Comparison of ENCODE assay signal across 8 cellular contexts in the genomic region with DNA sequence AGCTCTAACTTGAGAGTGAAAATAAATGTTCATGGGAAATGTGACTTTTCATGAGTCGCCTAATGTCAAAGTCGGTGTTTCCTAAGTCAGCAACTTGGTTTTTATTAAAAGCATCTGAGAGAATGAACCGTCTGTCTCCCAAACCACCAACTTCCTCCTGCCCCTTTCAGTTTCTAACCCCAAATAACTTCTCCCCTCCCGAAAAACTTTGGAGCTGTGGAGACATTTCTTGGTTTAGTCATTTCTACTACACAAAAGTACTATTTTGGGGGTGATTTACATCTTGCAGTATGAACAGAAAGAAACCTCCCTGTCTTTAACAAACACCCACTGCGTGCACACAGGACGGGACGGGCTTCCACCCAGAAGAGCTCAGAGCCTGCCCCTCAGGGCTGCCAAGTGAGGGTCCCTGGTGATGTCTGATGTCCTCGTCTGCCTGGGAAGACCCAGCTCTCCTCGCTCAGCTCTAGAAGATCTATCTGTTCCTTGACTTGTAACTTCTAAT.
DNase-seq lines count a peak whose midpoint lies in the region; ATAC-seq and TF ChIP-seq lines count a peak whose summit lies in the region.

No MANE protein-coding gene starts in this region.

- no peaks in the 10 kb centered on the region for H3K9me3 Mint-ChIP-seq in natural killer cell treated with Interleukin-12 subunit alpha and Interleukin-12 subunit beta and Interleukin-15 and Interleukin-18, amount 100 ng/mL, for 72 hours

- no peaks in the 10 kb centered on the region for H3K9me3 ChIP-seq in adrenal gland (replicated peaks in 1 of 3)

- no peak for TF ChIP-seq POLR2A in adrenal gland (IDR thresholded peaks at IDR 0.05)

- 62 to 69% (median 64%) methylated on average over 9 of the region's 9 CpGs for WGBS in adrenal gland, 4 donors

- intact Hi-C loops in adrenal gland (cut with DNase I) = no loop called here

- peaks cover 6% of the 10 kb centered on the region for H3K36me3 Mint-ChIP-seq in natural killer cell treated with Interleukin-12 subunit alpha and Interleukin-12 subunit beta and Interleukin-15 and Interleukin-18, amount 100 ng/mL, for 72 hours

- H3K4me3 Mint-ChIP-seq in natural killer cell treated with Interleukin-12 subunit alpha and Interleukin-12 subunit beta and Interleukin-15 and Interleukin-18, amount 100 ng/mL, for 72 hours = peak overlapping the region; percentile 85

- no peaks in the 10 kb centered on the region for H3K27me3 Mint-ChIP-seq in natural killer cell treated with Interleukin-12 subunit alpha and Interleukin-12 subunit beta and Interleukin-15 and Interleukin-18, amount 100 ng/mL, for 72 hours

- no peaks in the 10 kb centered on the region for H3K27me3 ChIP-seq in adrenal gland

- H3K27ac ChIP-seq in adrenal gland = peak overlapping the region in 4 of 5 donors; percentile 54 to 98 (median 82)

- DNase-seq in M059J (ENCODE audit: low read depth) (peak; percentile 68), adrenal gland (peak in 1 of 7 donors; percentile 11), NCI-H69 (lab: John Stamatoyannopoulos, UW) (no peak), SK-N-DZ (ENCODE audit: low spot score) (no peak), cerebellar cortex (ENCODE audit: low spot score) (no peak)
- no peak for DNase-seq in natural killer cell treated with Interleukin-12 subunit alpha and Interleukin-12 subunit beta and Interleukin-15 and Interleukin-18, amount 100 ng/mL, for 72 hours (ENCODE audit: low spot score)

- H3K27ac Mint-ChIP-seq in natural killer cell treated with Interleukin-12 subunit alpha and Interleukin-12 subunit beta and Interleukin-15 and Interleukin-18, amount 100 ng/mL, for 72 hours = peak overlapping the region; percentile 91 to 96

- H3K36me3 ChIP-seq in adrenal gland (replicated peaks in 1 of 2) = no peaks in the 10 kb centered on the region

- no peak for TF ChIP-seq CTCF in adrenal gland (IDR thresholded peaks at IDR 0.05)

- peaks cover 34 to 62% of the 10 kb centered on the region in 2 donors for H3K4me1 ChIP-seq in adrenal gland (replicated peaks in 1 of 2)

- ATAC-seq in GM18498 (IDR thresholded peaks at IDR 0.05; ENCODE audit: unreplicated experiment) (peak; percentile 64), GM21723 (IDR thresholded peaks at IDR 0.05; ENCODE audit: unreplicated experiment) (peak; percentile 60)
- ATAC-seq in natural killer cell treated with Interleukin-12 subunit alpha and Interleukin-12 subunit beta and Interleukin-15 and Interleukin-18, amount 100 ng/mL, for 72 hours = no peak

- no peak overlapping the region for H3K4me3 ChIP-seq in adrenal gland

- H3K4me1 Mint-ChIP-seq in natural killer cell treated with Interleukin-12 subunit alpha and Interleukin-12 subunit beta and Interleukin-15 and Interleukin-18, amount 100 ng/mL, for 72 hours (ENCODE audit: low read depth in 2 of 2) = peaks cover 65 to 71% of the 10 kb centered on the region in 2 donors

Comparison
In these comparisons a context has a peak if more than half of its experiments do, and no peak if none do; other contexts are left out.
1. ATAC-seq: peak in GM18498 (single experiment) and GM21723 (single experiment); none in natural killer cell treated with Interleukin-12 subunit alpha and Interleukin-12 subunit beta and Interleukin-15 and Interleukin-18, amount 100 ng/mL, for 72 hours (0 of 2).